In genomic region chr18:75204262-75204977, GRCh38 we compare ENCODE assay signal across 10 cellular contexts. TPM values are rescaled to one million over a fixed set of nuclear protein-coding genes. Genes with fewer than 3 reads are reported as not detected.
DNase-seq lines count a peak whose midpoint lies in the region; ATAC-seq and TF ChIP-seq lines count a peak whose summit lies in the region.
"Had no signal": no experiment of that assay in that cellular context is flagged by ENCODE, and none has a peak within 500 bp of the region (broad histone marks: within the 10 kb centered on the region; RNA-seq: fewer than 3 reads in every experiment).

No MANE protein-coding gene starts in this region.

- peaks cover 15 to 22% of the 10 kb centered on the region in 2 donors for H3K4me1 ChIP-seq in lung (ENCODE audit: control insufficient read depth in 2 of 2, insufficient read depth in 2 of 2, low read length in 2 of 2)
- H3K4me1 ChIP-seq in tibial artery, result peaks cover 0 to 64% (median 37%) of the 10 kb centered on the region in 4 donors

- H3K36me3 ChIP-seq in lung (ENCODE audit: control insufficient read depth in 2 of 2, insufficient read depth in 2 of 2, low read length in 2 of 2) (peaks cover 8% of the 10 kb centered on the region in 2 donors), tibial artery (peaks cover 0 to 10% (median 0%) of the 10 kb centered on the region in 3 donors)

- H3K27ac ChIP-seq in lung (ENCODE audit: low read depth in 1 of 2, low read length in 1 of 2) (peak overlapping the region in 1 of 2 donors; percentile 38), tibial artery (no peak overlapping the region)

- no peak for ATAC-seq in lung (ENCODE audit: insufficient read depth, low FRiP score)
- ATAC-seq in GM21423 (IDR thresholded peaks at IDR 0.05; ENCODE audit: unreplicated experiment), result no peak
- ATAC-seq in HG03571 (IDR thresholded peaks at IDR 0.05; ENCODE audit: unreplicated experiment), result no peak
- ATAC-seq: Panc1 had no signal

- H3K4me3 Mint-ChIP-seq in activated T-cell treated with anti-CD3 and anti-CD28 coated beads, Interleukin-2, amount 50 U/mL, for 24 hours, result peak overlapping the region; percentile 66
- H3K4me3 Mint-ChIP-seq in endothelial cell (ENCODE audit: unreplicated experiment), result no peak overlapping the region

- H3K9me3 ChIP-seq in lung (ENCODE audit: control insufficient read depth in 2 of 2, insufficient read depth in 1 of 2, low read length in 1 of 2), result no peaks in the 10 kb centered on the region
- no peaks in the 10 kb centered on the region for H3K9me3 ChIP-seq in tibial artery

- H3K27me3 Mint-ChIP-seq in activated T-cell treated with anti-CD3 and anti-CD28 coated beads, Interleukin-2, amount 50 U/mL, for 24 hours, result peaks cover 13% of the 10 kb centered on the region
- peaks cover 18% of the 10 kb centered on the region for H3K27me3 Mint-ChIP-seq in endothelial cell (ENCODE audit: unreplicated experiment)

- H3K27me3 ChIP-seq in lung (ENCODE audit: control insufficient read depth, insufficient read depth) (no peaks in the 10 kb centered on the region), tibial artery (no peaks in the 10 kb centered on the region)

- H3K4me1 Mint-ChIP-seq in activated T-cell treated with anti-CD3 and anti-CD28 coated beads, Interleukin-2, amount 50 U/mL, for 24 hours (ENCODE audit: low read depth), result peaks cover 51% of the 10 kb centered on the region
- peaks cover 26% of the 10 kb centered on the region for H3K4me1 Mint-ChIP-seq in endothelial cell (ENCODE audit: unreplicated experiment)

- TF ChIP-seq CTCF in endothelial cell (IDR thresholded peaks at IDR 0.05; ENCODE audit: unreplicated experiment), result no peak
- TF ChIP-seq CTCF in lung (IDR thresholded peaks at IDR 0.05; ENCODE audit: control extremely low read depth, extremely low read depth), result no peak
- TF ChIP-seq CTCF in tibial artery (IDR thresholded peaks at IDR 0.05), result no peak

- peak overlapping the region; percentile 28 for H3K4me3 ChIP-seq in lung
- H3K4me3 ChIP-seq in tibial artery, result peak overlapping the region; percentile 36 to 41

- H3K27ac Mint-ChIP-seq in activated T-cell treated with anti-CD3 and anti-CD28 coated beads, Interleukin-2, amount 50 U/mL, for 24 hours, result no peak overlapping the region
- no peak overlapping the region for H3K27ac Mint-ChIP-seq in endothelial cell (ENCODE audit: unreplicated experiment)

- no peak for DNase-seq in activated T-cell treated with anti-CD3 and anti-CD28 coated beads, Interleukin-2, amount 50 U/mL, for 24 hours
- DNase-seq in activated T-cell treated with anti-CD3 and anti-CD28 coated beads for 4 hours, result no peak
- DNase-seq in endothelial cell (ENCODE audit: low spot score), result peak; percentile 36
- DNase-seq in lung (ENCODE audit: low spot score), result no peak
- no peak for DNase-seq in tibial artery
- DNase-seq in SK-N-DZ (ENCODE audit: low spot score), result no peak
- DNase-seq: CD4-positive, CD25-positive, alpha-beta regulatory T cell had no signal

- WGBS in lung, 2 donors, result 17 to 30% methylated on average over 52 to 70 of the region's 70 CpGs

- peaks cover 38% of the 10 kb centered on the region for H3K36me3 Mint-ChIP-seq in activated T-cell treated with anti-CD3 and anti-CD28 coated beads, Interleukin-2, amount 50 U/mL, for 24 hours (ENCODE audit: low read depth)
- peaks cover 13% of the 10 kb centered on the region for H3K36me3 Mint-ChIP-seq in endothelial cell (ENCODE audit: low read depth, unreplicated experiment)

- H3K9me3 Mint-ChIP-seq in activated T-cell treated with anti-CD3 and anti-CD28 coated beads, Interleukin-2, amount 50 U/mL, for 24 hours, result no peaks in the 10 kb centered on the region
- H3K9me3 Mint-ChIP-seq in endothelial cell (ENCODE audit: unreplicated experiment), result no peaks in the 10 kb centered on the region
- H3K9me3 Mint-ChIP-seq: CD4-positive, CD25-positive, alpha-beta regulatory T cell had no signal

- intact Hi-C loops in tibial artery (cut with DNase I; ENCODE audit: low total_unique reads), result no loop called here

RNA-seq across cellular contexts. Expression of gene PTGR3, which starts 4.5 kb away (rescaled TPM):
- total RNA-seq in endothelial cell (ENCODE audit: unreplicated experiment) (26.3 TPM), lung (10 to 100 TPM; 21.7 to 22.2 TPM)
- 10 to 100 TPM; 10.1 to 21.2 TPM for polyA plus RNA-seq in lung
- polyA plus RNA-seq in SK-N-DZ (2014; cell fraction: cytosol; rRNA removed), result 10.7 and 11.7 TPM in 2 replicates
- 20.6 and 21.6 TPM in 2 replicates for polyA plus RNA-seq in SK-N-DZ (2014; cell fraction: nucleus; rRNA removed)

RNA-seq across cellular contexts. Expression of gene TSHZ1, which starts 6.2 kb away (rescaled TPM):
- total RNA-seq in endothelial cell (ENCODE audit: unreplicated experiment), result 16.3 TPM
- total RNA-seq in lung, result 10 to 100 TPM; 14.7 to 19.9 TPM
- 1 to 10 TPM; 6.2 to 7.7 TPM for polyA plus RNA-seq in lung
- polyA plus RNA-seq in SK-N-DZ (2014; cell fraction: cytosol; rRNA removed), result 6.2 and 6.4 TPM in 2 replicates
- polyA plus RNA-seq in SK-N-DZ (2014; cell fraction: nucleus; rRNA removed), result 4.3 and 4.4 TPM in 2 replicates
